ENCODE assay signal across 1 cellular context in the genomic region with DNA sequence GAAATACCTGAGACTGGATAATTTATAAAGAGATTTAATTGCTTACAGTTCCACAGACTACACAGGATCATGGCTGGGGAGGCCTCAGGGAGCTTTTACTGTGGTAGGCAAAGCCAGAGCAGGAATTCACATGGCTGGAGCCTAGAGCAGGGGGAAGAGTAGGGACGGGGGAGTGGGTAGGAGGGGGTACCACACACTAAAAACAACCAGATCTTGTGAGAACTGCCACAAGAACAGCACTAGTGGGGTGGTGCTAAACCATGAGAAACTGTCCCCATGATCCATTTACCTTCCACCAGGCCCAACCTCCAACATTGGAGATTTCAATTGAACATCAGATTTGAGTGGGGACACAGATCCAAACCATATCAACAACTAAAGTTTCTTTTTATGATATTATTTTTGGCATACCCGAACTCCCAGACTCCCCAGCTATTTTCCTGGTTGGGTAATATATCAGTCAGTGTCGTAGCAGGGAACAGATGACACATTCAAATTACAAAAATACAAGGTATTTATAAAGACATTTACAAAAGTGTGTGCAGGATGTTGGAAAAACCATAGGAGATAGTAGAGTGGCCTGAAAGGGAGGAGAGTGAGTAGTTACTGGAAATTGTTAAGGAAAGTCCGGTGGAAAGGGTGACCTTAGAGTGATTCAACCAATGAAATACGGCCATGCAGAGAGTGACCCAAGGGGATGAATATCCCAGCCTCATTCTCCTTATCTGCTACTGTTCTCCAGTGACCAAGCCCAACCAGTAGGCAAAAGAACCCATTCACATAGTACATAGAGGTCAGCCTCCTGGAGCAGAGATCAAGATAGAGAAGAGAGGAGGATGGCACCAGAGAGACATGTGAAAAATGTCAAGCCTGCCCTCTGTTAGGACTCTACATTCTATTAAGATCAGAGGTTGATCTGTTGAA.
TF ChIP-seq lines count a peak whose summit lies in the region.

No MANE protein-coding gene starts in this region.

TF ChIP-seq in K562, 482 proteins besides CTCF, POLR2A, EP300 and RAD21:
- no peak for TF ChIP-seq PHTF2 (CRISPR knock-in tag; IDR thresholded peaks at IDR 0.05)
- no peak for TF ChIP-seq KDM4B (IDR thresholded peaks at IDR 0.05; ENCODE audit: borderline replicate concordance in 2 of 2, low read depth in 1 of 2)
- no peak for TF ChIP-seq CEBPG (CRISPR knock-in tag; IDR thresholded peaks at IDR 0.05)
- TF ChIP-seq CEBPG (tag; conservative IDR thresholded peaks at IDR 0.05 in 1 of 2, IDR thresholded peaks at IDR 0.05 in 1 of 2) = no peak
- TF ChIP-seq RBM22 (IDR thresholded peaks at IDR 0.05; ENCODE audit: low read depth, low read length, poor library complexity, severe bottlenecking) = no peak
- no peak for TF ChIP-seq ZFPM2 (CRISPR knock-in tag; IDR thresholded peaks at IDR 0.05)
- TF ChIP-seq U2AF1 (optimal IDR thresholded peaks at IDR 0.05; ENCODE audit: low read depth, low read length) = no peak
- TF ChIP-seq MCM3 (IDR thresholded peaks at IDR 0.05) = no peak
- TF ChIP-seq LCOR (CRISPR knock-in tag; IDR thresholded peaks at IDR 0.05) = no peak
- TF ChIP-seq EHMT2 (IDR thresholded peaks at IDR 0.05) = no peak
- no peak for TF ChIP-seq MTA2 (IDR thresholded peaks at IDR 0.05; ENCODE audit: low read depth)
